ENCODE assay signal across 24 cellular contexts in the genomic region with DNA sequence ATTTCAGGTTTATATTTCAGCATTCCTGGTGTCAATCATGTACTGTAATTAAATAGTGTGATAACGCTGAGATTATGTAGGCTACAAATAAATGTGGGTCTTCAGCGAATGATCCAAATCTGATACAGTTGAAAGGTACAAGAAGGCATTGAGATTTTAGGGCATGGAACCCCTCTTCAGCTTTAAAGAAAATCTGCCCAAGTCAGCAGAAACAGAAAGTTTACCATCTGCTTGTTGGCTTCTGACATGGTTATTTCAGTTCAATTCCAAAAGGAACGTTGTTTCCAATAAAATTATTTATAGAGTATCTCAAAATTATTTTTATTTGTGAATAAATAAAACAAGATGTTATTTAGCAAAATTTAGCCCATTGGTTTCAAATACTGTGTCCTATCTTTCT.
A peak's percentile ranks its signal among the peaks of the same experiment; 100 is the strongest.
DNase-seq lines count a peak whose midpoint lies in the region; ATAC-seq, FAIRE-seq and TF ChIP-seq lines count a peak whose summit lies in the region.
"Had no signal": no experiment of that assay in that cellular context is flagged by ENCODE, and none has a peak within 500 bp of the region (broad histone marks: within the 10 kb centered on the region; RNA-seq: fewer than 3 reads in every experiment).

No MANE protein-coding gene starts in this region.

- H4K20me1 ChIP-seq in HepG2 (ENCODE audit: insufficient read depth, low read length) (no peaks in the 10 kb centered on the region), K562 (replicated peaks; ENCODE audit: control insufficient read depth, insufficient read depth, low read length) (no peaks in the 10 kb centered on the region), PC-9 (ENCODE audit: insufficient read depth) (no peaks in the 10 kb centered on the region)
- H4K20me1 ChIP-seq: BLaER1 had no signal

- in situ Hi-C loops in HepG2 (cut with HindIII; ENCODE audit: extremely low pct_ligation_motif_present, low pct_unique_long_range_greater_than_20kb) (no loop called here), K562 (cut with MboI) (loop anchor here (10.0 kb wide), 1 partner anchor 454 kb away; no protein-coding TSS in a partner anchor)

- H3K79me2 ChIP-seq in HepG2 (ENCODE audit: insufficient read depth, low read length) (no peaks in the 10 kb centered on the region), K562 (ENCODE audit: control insufficient read depth, insufficient read depth, low read length) (no peaks in the 10 kb centered on the region), PC-9 (ENCODE audit: low read depth) (no peaks in the 10 kb centered on the region)

- ATAC-seq in HepG2 (no peak), right lobe of liver (no peak), K562 (no peak)
- ATAC-seq: GM12878 had no signal

- POLR2A ChIA-PET in HepG2 (lab: Yijun Ruan, JAX) (no interaction called here), K562 (lab: Yijun Ruan, JAX) (no interaction called here), PC-9 (lab: Charles Lee; ENCODE audit: unreplicated experiment) (no interaction called here)

- H3K9me2 ChIP-seq in PC-9 (ENCODE audit: insufficient read depth), result no peaks in the 10 kb centered on the region

- H3F3A ChIP-seq in PC-9 (ENCODE audit: insufficient read depth, low read depth), result no peaks in the 10 kb centered on the region

- H2AFZ ChIP-seq in HepG2 (ENCODE audit: low read length), result no peak overlapping the region
- no peak overlapping the region for H2AFZ ChIP-seq in K562 (ENCODE audit: low read depth, low read length)
- H2AFZ ChIP-seq in PC-9, result no peak overlapping the region

- no peak for TF ChIP-seq EP300 in HepG2 (IDR thresholded peaks at IDR 0.05; ENCODE audit: low read depth in 2 of 2, low read length in 2 of 2)
- no peak for TF ChIP-seq EP300 in HepG2 (CRISPR knock-in tag; IDR thresholded peaks at IDR 0.05; ENCODE audit: borderline replicate concordance)
- TF ChIP-seq EP300 in K562 (IDR thresholded peaks at IDR 0.05; ENCODE audit: low read length), result no peak

- H3K27ac ChIP-seq in HepG2 (ENCODE audit: extremely low read length, insufficient read depth, low read length) (no peak overlapping the region), right lobe of liver (no peak overlapping the region), K562 (ENCODE audit: extremely low read depth, low read depth, low read length) (no peak overlapping the region), PC-9 (no peak overlapping the region)
- H3K27ac ChIP-seq: 22Rv1, BLaER1 had no signal

- FAIRE-seq in HepG2 (lab: Jason Lieb, UNC) (no peak), K562 (lab: Jason Lieb, UNC) (no peak)
- FAIRE-seq: GM12878, GM12892, GM18507 had no signal

- H3K4me2 ChIP-seq in HepG2 (ENCODE audit: low read depth, low read length) (no peak overlapping the region), K562 (ENCODE audit: insufficient read depth, low read length) (no peak overlapping the region), PC-9 (no peak overlapping the region)
- H3K4me2 ChIP-seq: BLaER1 had no signal

- H3K27me3 ChIP-seq in HepG2 (ENCODE audit: control insufficient read depth in 1 of 2, insufficient read depth in 2 of 2, low read length in 2 of 2), result peaks cover 0 to 2% of the 10 kb centered on the region in 2 experiments; a peak in 1 of 5 replicates
- H3K27me3 ChIP-seq in right lobe of liver, result no peaks in the 10 kb centered on the region
- H3K27me3 ChIP-seq in K562 (ENCODE audit: control insufficient read depth in 2 of 2, insufficient read depth in 2 of 2, low read length in 2 of 2), result peaks cover 0 to 4% of the 10 kb centered on the region in 2 experiments; a peak in 3 of 5 replicates
- peaks cover 17% of the 10 kb centered on the region; the same call in 1 of the 2 replicates for H3K27me3 ChIP-seq in PC-9 (ENCODE audit: insufficient read depth, low read depth)
- H3K27me3 ChIP-seq: BE2C, BLaER1 had no signal

- TF ChIP-seq CTCF in HepG2 (CRISPR knock-in tag; IDR thresholded peaks at IDR 0.05) (no peak), right lobe of liver (IDR thresholded peaks at IDR 0.05) (no peak), K562 (IDR thresholded peaks at IDR 0.05 in 2 of 3, conservative IDR thresholded peaks at IDR 0.05 in 1 of 3; ENCODE audit: insufficient read depth in 2 of 3, low read depth in 1 of 3, low read length in 3 of 3) (no peak), PC-9 (conservative IDR thresholded peaks at IDR 0.05) (no peak)

- CTCF ChIA-PET in HepG2 (lab: Yijun Ruan, JAX; ENCODE audit: low intra/inter-chr PET ratio, low total read pairs), result no interaction called here
- CTCF ChIA-PET in K562 (lab: Yijun Ruan, JAX; ENCODE audit: low intra/inter-chr PET ratio), result interaction anchor here (0.6 kb wide), 1 partner anchor 1834 kb away, joined by 4 read pairs; no protein-coding TSS in a partner anchor
- CTCF ChIA-PET in PC-9 (lab: Charles Lee), result no interaction called here

- H3K4me3 ChIP-seq in HepG2 (replicated peaks in 1 of 3; ENCODE audit: insufficient read depth in 1 of 3, low read depth in 2 of 3, low read length in 3 of 3) (no peak overlapping the region), right lobe of liver (no peak overlapping the region), K562 (no peak overlapping the region), PC-9 (no peak overlapping the region)
- H3K4me3 ChIP-seq: BLaER1, GM12878 had no signal

- TF ChIP-seq RAD21 in HepG2 (CRISPR knock-in tag; IDR thresholded peaks at IDR 0.05) (no peak), K562 (CRISPR knock-in tag; conservative IDR thresholded peaks at IDR 0.05 in 1 of 2, IDR thresholded peaks at IDR 0.05 in 1 of 2) (no peak)

- BruUV-seq in HepG2 (replicated peaks; lab: Mats Ljungman, UMichigan) (no TSS peak), K562 (replicated peaks; lab: Mats Ljungman, UMichigan) (no TSS peak), PC-9 (replicated peaks; lab: Mats Ljungman, UMichigan) (no TSS peak)

- TF ChIP-seq POLR2A in HepG2 (IDR thresholded peaks at IDR 0.05; ENCODE audit: insufficient read depth in 1 of 2, low read depth in 2 of 2, low read length in 2 of 2) (no peak), right lobe of liver (IDR thresholded peaks at IDR 0.05) (no peak), K562 (conservative IDR thresholded peaks at IDR 0.05) (no peak)

- intact Hi-C loops in HepG2 (cut with micrococcal nuclease; ENCODE audit: unreplicated experiment) (loop anchor here (10.0 kb wide), 1 partner anchor 414 kb away; no protein-coding TSS in a partner anchor), right lobe of liver (cut with DNase I) (no loop called here), K562 (cut with micrococcal nuclease) (no loop called here), cardiac septum (cut with DNase I) (no loop called here), PC-9 (cut with micrococcal nuclease; ENCODE audit: unreplicated experiment) (no loop called here)

- 1% methylated on average over 3 of the region's 3 CpGs for WGBS in HepG2 (ENCODE audit: low lambda C conversion rate)
- WGBS in right lobe of liver (ENCODE audit: insufficient coverage, low coverage, low lambda C conversion rate, missing lambda C conversion rate), result 63% methylated on average over 3 of the region's 3 CpGs
- 0% methylated on average over 3 of the region's 3 CpGs for WGBS in K562 (ENCODE audit: insufficient coverage, low coverage, missing lambda C conversion rate)

- DNase-seq in HepG2 (ENCODE audit: low spot score) (no peak), right lobe of liver (no peak), K562 (ENCODE audit: extremely low read depth in 1 of 4, low spot score in 3 of 4) (no peak), cardiac septum (ENCODE audit: low spot score) (no peak), PC-9 (no peak)
- DNase-seq: ACHN; BE2C; C1 segment of cervical spinal cord; CD4-positive, alpha-beta memory T cell; CD4-positive, CD25-positive, alpha-beta regulatory T cell; CD8-positive, alpha-beta memory T cell; COR-L47; DMS 273 treated with DMSO at 0.1 percent for 48 hours; DMS153; DMS53; DMS79; DND-41; EL; GDM1 had no signal

- H3K9me1 ChIP-seq in K562 (ENCODE audit: control insufficient read depth, insufficient read depth, low read length), result no peaks in the 10 kb centered on the region

- H3K9me3 ChIP-seq in HepG2 (ENCODE audit: low read length) (no peaks in the 10 kb centered on the region), right lobe of liver (no peaks in the 10 kb centered on the region), K562 (replicated peaks; ENCODE audit: control insufficient read depth, insufficient read depth, low read depth, low read length) (no peaks in the 10 kb centered on the region), PC-9 (ENCODE audit: insufficient read depth, low read depth) (no peaks in the 10 kb centered on the region)
- H3K9me3 ChIP-seq: BE2C, BLaER1 had no signal

- H3K4me1 ChIP-seq in HepG2 (ENCODE audit: insufficient read depth, low read length), result no peaks in the 10 kb centered on the region
- H3K4me1 ChIP-seq in right lobe of liver, result no peaks in the 10 kb centered on the region
- H3K4me1 ChIP-seq in K562 (replicated peaks in 1 of 2; ENCODE audit: control insufficient read depth in 2 of 2, insufficient read depth in 2 of 2, low read length in 2 of 2), result no peaks in the 10 kb centered on the region
- H3K4me1 ChIP-seq in PC-9 (replicated peaks; ENCODE audit: insufficient read depth), result no peaks in the 10 kb centered on the region
- H3K4me1 ChIP-seq: BLaER1 had no signal

- H3K9ac ChIP-seq in HepG2 (ENCODE audit: insufficient read depth, low read depth, low read length), result no peak overlapping the region
- H3K9ac ChIP-seq in K562 (ENCODE audit: insufficient read depth in 1 of 2, low read depth in 2 of 2, low read length in 2 of 2), result no peak overlapping the region
- H3K9ac ChIP-seq: BLaER1 had no signal

- H3K36me3 ChIP-seq in HepG2 (replicated peaks in 1 of 2; ENCODE audit: control insufficient read depth in 1 of 2, insufficient read depth in 2 of 2, low read length in 2 of 2), result no peaks in the 10 kb centered on the region
- H3K36me3 ChIP-seq in right lobe of liver, result no peaks in the 10 kb centered on the region
- no peaks in the 10 kb centered on the region for H3K36me3 ChIP-seq in K562 (ENCODE audit: control insufficient read depth, insufficient read depth, low read length)
- H3K36me3 ChIP-seq in PC-9 (ENCODE audit: low read depth), result no peaks in the 10 kb centered on the region
- H3K36me3 ChIP-seq: BE2C, BLaER1 had no signal

TF ChIP-seq in K562, 482 proteins besides CTCF, POLR2A, EP300 and RAD21:
- TF ChIP-seq C11orf30 (IDR thresholded peaks at IDR 0.05; ENCODE audit: low read depth) (peak; percentile 20; the same call in 1 of the 2 replicates), ZNF785 (CRISPR knock-in tag; IDR thresholded peaks at IDR 0.05) (no peak), ZNF253 (CRISPR knock-in tag; conservative IDR thresholded peaks at IDR 0.05) (no peak)

Comparison
In these comparisons a context has a peak if more than half of its experiments do, and no peak if none do; other contexts are left out.
1. Of the 241 proteins assayed by ChIP-seq in both HepG2 and K562: peak only in HepG2: MAFF and MAFK; only in K562: none; in both: none; in neither: 239.